Comparison of ENCODE assay signal across 10 cellular contexts in the genomic region with DNA sequence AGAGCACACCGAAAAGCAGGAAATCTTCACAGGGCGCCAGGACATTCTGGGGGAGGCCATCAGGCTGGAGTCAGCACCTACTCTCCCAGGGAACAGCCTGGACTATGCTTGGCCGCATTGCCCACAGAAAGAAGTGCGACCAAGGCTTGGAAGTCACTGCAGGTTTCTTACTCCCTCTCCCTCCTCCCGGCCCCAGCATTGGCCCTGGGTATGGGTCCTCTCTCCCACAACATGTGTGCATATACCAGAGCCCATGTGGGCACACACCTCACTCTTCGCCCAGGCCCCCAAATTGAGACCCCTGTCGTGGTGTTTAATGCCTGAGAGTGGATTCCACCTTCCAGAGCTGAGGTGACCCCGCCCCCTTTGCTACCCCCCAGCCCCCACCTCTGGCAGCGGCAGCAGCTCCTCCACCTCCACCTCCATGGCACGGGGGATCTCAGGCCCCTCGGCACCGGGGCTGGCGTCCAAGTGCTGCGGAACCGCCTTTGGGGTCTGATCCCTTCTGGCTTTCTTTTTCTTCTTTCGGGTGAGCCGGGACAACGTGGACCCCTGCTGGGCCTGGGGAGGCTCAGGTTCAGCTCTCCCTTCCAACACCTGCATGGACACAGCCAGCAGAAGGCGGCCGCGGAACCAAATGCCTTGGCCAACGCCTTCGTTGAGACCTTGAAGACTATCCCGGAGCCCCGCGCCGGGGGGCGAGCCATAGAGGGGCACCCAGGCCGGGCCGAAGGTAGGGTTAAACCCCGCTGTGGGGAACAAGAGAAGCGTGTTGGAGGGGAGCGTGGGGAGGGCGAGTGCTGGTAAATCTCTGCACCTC. TPM values are rescaled to one million over a fixed set of nuclear protein-coding genes. Genes with fewer than 3 reads are reported as not detected.
A peak's percentile ranks its signal among the peaks of the same experiment; 100 is the strongest.
DNase-seq lines count a peak whose midpoint lies in the region; ATAC-seq and TF ChIP-seq lines count a peak whose summit lies in the region.
"Had no signal": no experiment of that assay in that cellular context is flagged by ENCODE, and none has a peak within 500 bp of the region (broad histone marks: within the 10 kb centered on the region; RNA-seq: fewer than 3 reads in every experiment).

No MANE protein-coding gene starts in this region.

- intact Hi-C loops in heart right ventricle (cut with DNase I) = loop anchor here in 1 of 10 donors (10.0 kb wide), 1 partner anchor 284 kb away; no protein-coding TSS in a partner anchor
- intact Hi-C loops in Right ventricle myocardium inferior (cut with DNase I) = loop anchor here (5.0 kb wide), 1 partner anchor 97 kb away; a partner anchor contains a TSS

- H3K27me3 ChIP-seq in heart right ventricle (peaks cover 0 to 35% (median 21%) of the 10 kb centered on the region in 7 donors), endodermal cell (ENCODE audit: control insufficient read depth, insufficient read depth, low read length, poor library complexity, severe bottlenecking) (peaks cover 58% of the 10 kb centered on the region)

- 30 to 32% methylated on average over 34 of the region's 34 CpGs for WGBS in heart right ventricle, 2 donors
- 37 to 43% methylated on average over 19 to 34 of the region's 34 CpGs for WGBS in endodermal cell (ENCODE audit: insufficient coverage in 1 of 2, insufficient read length in 1 of 2), 2 experiments

- H3K27ac ChIP-seq in heart right ventricle (no peak overlapping the region), endodermal cell (ENCODE audit: low read depth, low read length) (no peak overlapping the region)

- H3K36me3 Mint-ChIP-seq in endodermal cell (ENCODE audit: low read depth) (no peaks in the 10 kb centered on the region), neural crest cell (ENCODE audit: low read depth) (no peaks in the 10 kb centered on the region)

- H3K9ac ChIP-seq in endodermal cell (ENCODE audit: extremely low read depth, low read length, poor library complexity, severe bottlenecking) = no peak overlapping the region

- TF ChIP-seq CTCF in heart right ventricle (IDR thresholded peaks at IDR 0.05) (no peak), endodermal cell (conservative IDR thresholded peaks at IDR 0.05) (no peak), neural crest cell (conservative IDR thresholded peaks at IDR 0.05) (no peak)

- H3K4me1 Mint-ChIP-seq in endodermal cell (peaks cover 11% of the 10 kb centered on the region), neural crest cell (peaks cover 5% of the 10 kb centered on the region)

- DNase-seq in heart right ventricle = no peak
- DNase-seq in Right ventricle myocardium inferior (ENCODE audit: missing footprints) = no peak
- DNase-seq in endodermal cell = peak; percentile 82
- no peak for DNase-seq in neural crest cell (ENCODE audit: low read depth, low spot score)
- DNase-seq in NCI-H146 (lab: John Stamatoyannopoulos, UW) = no peak
- DNase-seq: foreskin melanocyte, NCI-H82 had no signal

- H3K4me1 ChIP-seq in heart right ventricle (peaks cover 0 to 18% (median 17%) of the 10 kb centered on the region in 9 donors), endodermal cell (ENCODE audit: control insufficient read depth, insufficient read depth, low read length) (no peaks in the 10 kb centered on the region)

- H3K36me3 ChIP-seq in heart right ventricle (no peaks in the 10 kb centered on the region), endodermal cell (ENCODE audit: control insufficient read depth, insufficient read depth, low read length) (no peaks in the 10 kb centered on the region)

- H3K4me3 ChIP-seq in heart right ventricle = peak overlapping the region; percentile 32 to 58 (median 50)
- peak overlapping the region; percentile 75 for H3K4me3 ChIP-seq in endodermal cell (ENCODE audit: low read length)

- no peak for ATAC-seq in heart right ventricle
- ATAC-seq in Right ventricle myocardium inferior = no peak
- no peak for ATAC-seq in GM21360 (IDR thresholded peaks at IDR 0.05; ENCODE audit: unreplicated experiment)
- no peak for ATAC-seq in HG02588 (IDR thresholded peaks at IDR 0.05; ENCODE audit: unreplicated experiment)
- ATAC-seq in GM18870 (IDR thresholded peaks at IDR 0.05; ENCODE audit: unreplicated experiment) = no peak

- H3K4me3 Mint-ChIP-seq in endodermal cell = peak overlapping the region; percentile 55
- H3K4me3 Mint-ChIP-seq in neural crest cell = peak overlapping the region; percentile 83

- peaks cover 79% of the 10 kb centered on the region for H3K27me3 Mint-ChIP-seq in endodermal cell (ENCODE audit: insufficient read depth)
- peaks cover 72% of the 10 kb centered on the region for H3K27me3 Mint-ChIP-seq in neural crest cell (ENCODE audit: low read depth)

- no peaks in the 10 kb centered on the region for H3K9me3 ChIP-seq in heart right ventricle
- no peaks in the 10 kb centered on the region for H3K9me3 ChIP-seq in endodermal cell (ENCODE audit: control insufficient read depth, low read length)

- H3K9me3 Mint-ChIP-seq in endodermal cell = no peaks in the 10 kb centered on the region
- no peaks in the 10 kb centered on the region for H3K9me3 Mint-ChIP-seq in neural crest cell

- H3K27ac Mint-ChIP-seq in endodermal cell = no peak overlapping the region
- H3K27ac Mint-ChIP-seq in neural crest cell (ENCODE audit: unreplicated experiment) = no peak overlapping the region

RNA-seq across cellular contexts. Expression of a gene that starts 15.2 kb away (rescaled TPM):
- total RNA-seq in heart right ventricle = 10 to 100 TPM in 1 of 10 donors, 1 to 10 TPM in 9; 2.7 to 11.7 (median 4.1) TPM
- polyA plus RNA-seq in heart right ventricle = 1 to 10 TPM; 4.4 to 8.7 TPM
- total RNA-seq in Right ventricle myocardium inferior = 1.6 TPM
- 1 to 10 TPM; 1.7 to 3.5 TPM for total RNA-seq in endodermal cell
- 5.4 TPM for polyA plus RNA-seq in endodermal cell (2013, experiment 1 of 2)
- 4.2 TPM for polyA plus RNA-seq in endodermal cell (2013, experiment 2 of 2)
- total RNA-seq in neural crest cell = 2.3 and 3.1 TPM in 2 replicates

RNA-seq across cellular contexts. Expression of a gene that starts 58.5 kb away (rescaled TPM):
- total RNA-seq in heart right ventricle (100 to 1,000 TPM in 6 of 10 donors, 10 to 100 TPM in 4; 40.9 to 143 (median 102) TPM), Right ventricle myocardium inferior (94.8 TPM), endodermal cell (100 to 1,000 TPM; 217 to 230 TPM), neural crest cell (250 and 267 TPM in 2 replicates)
- 100 to 1,000 TPM; 101 to 129 TPM for polyA plus RNA-seq in heart right ventricle
- 251 TPM for polyA plus RNA-seq in endodermal cell (2013, experiment 1 of 2)
- polyA plus RNA-seq in endodermal cell (2013, experiment 2 of 2) = 226 TPM
